ENCODE assay signal across 8 cellular contexts in the genomic region with DNA sequence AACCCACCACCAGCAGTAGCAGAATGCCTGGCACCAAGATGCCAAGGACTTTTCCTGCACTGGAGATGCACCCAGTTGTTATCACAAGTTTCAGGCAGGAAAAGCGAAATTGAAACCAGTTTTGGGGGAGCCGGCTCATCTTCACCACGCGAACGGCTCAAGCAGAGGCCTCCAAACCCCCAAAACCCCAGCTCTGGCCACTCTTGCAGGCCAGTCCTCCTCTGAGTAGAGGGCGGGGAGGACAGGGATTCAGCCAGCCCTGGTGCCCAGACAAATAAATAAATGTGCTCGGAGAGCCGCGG. TPM values are rescaled to one million over a fixed set of nuclear protein-coding genes. Genes with fewer than 3 reads are reported as not detected.
A peak's percentile ranks its signal among the peaks of the same experiment; 100 is the strongest.
DNase-seq lines count a peak whose midpoint lies in the region; ATAC-seq lines count a peak whose summit lies in the region.

No MANE protein-coding gene starts in this region.

- H3K9me3 Mint-ChIP-seq in activated T-cell treated with anti-CD3 and anti-CD28 coated beads, Interleukin-2, amount 50 U/mL, for 4 hours, result no peaks in the 10 kb centered on the region

- intact Hi-C loops in cardiac septum (cut with DNase I), result loop anchor here (5.0 kb wide), 1 partner anchor 1010 kb away; the partner anchor contains the start of genes LPXN and ZFP91

- H3K4me1 Mint-ChIP-seq in activated T-cell treated with anti-CD3 and anti-CD28 coated beads, Interleukin-2, amount 50 U/mL, for 4 hours (ENCODE audit: low read depth), result peaks cover 47% of the 10 kb centered on the region

- H3K27me3 Mint-ChIP-seq in activated T-cell treated with anti-CD3 and anti-CD28 coated beads, Interleukin-2, amount 50 U/mL, for 4 hours (ENCODE audit: low read depth), result no peaks in the 10 kb centered on the region

- peaks cover 7% of the 10 kb centered on the region for H3K36me3 Mint-ChIP-seq in activated T-cell treated with anti-CD3 and anti-CD28 coated beads, Interleukin-2, amount 50 U/mL, for 4 hours (ENCODE audit: insufficient read depth)

- peak overlapping the region; percentile 98 for H3K4me3 Mint-ChIP-seq in activated T-cell treated with anti-CD3 and anti-CD28 coated beads, Interleukin-2, amount 50 U/mL, for 4 hours

- peak; percentile 3 for ATAC-seq in HG03460 (IDR thresholded peaks at IDR 0.05; ENCODE audit: unreplicated experiment)
- peak; percentile 2 to 3 for ATAC-seq in activated T-cell treated with anti-CD3 and anti-CD28 coated beads, Interleukin-2, amount 50 U/mL, for 4 hours
- ATAC-seq in GM21423 (IDR thresholded peaks at IDR 0.05; ENCODE audit: unreplicated experiment), result no peak

- peak; percentile 14 to 27 for DNase-seq in stimulated activated CD4-positive, alpha-beta T cell treated with anti-CD3 and anti-CD28 coated beads, Interleukin-1b, Interleukin-23, amount 100 ng/mL, for 4 hours (ENCODE audit: low read depth in 2 of 2)
- DNase-seq in stimulated activated CD4-positive, alpha-beta T cell treated with anti-CD3 and anti-CD28 coated beads, Interleukin-2, amount 100 ng/mL, for 24 hours, result no peak
- DNase-seq in activated T-cell treated with anti-CD3 and anti-CD28 coated beads, Interleukin-2, amount 50 U/mL, for 4 hours, result peak; percentile 29
- peak; percentile 76 for DNase-seq in cardiac septum (ENCODE audit: low spot score)
- DNase-seq in retina, result peak; percentile 67
- no peak for DNase-seq in NCI-H446 (lab: John Stamatoyannopoulos, UW)

RNA-seq across cellular contexts. Expression of gene UBE2L6, which starts 0.3 kb away (rescaled TPM):
- 100 to 1,000 TPM; 117 to 136 (median 122) TPM for total RNA-seq in activated T-cell treated with anti-CD3 and anti-CD28 coated beads, Interleukin-2, amount 50 U/mL, for 4 hours
- total RNA-seq in cardiac septum, result 15.8 TPM

RNA-seq across cellular contexts. Expression of gene SMTNL1, which starts 29.8 kb away (rescaled TPM):
- not detected for total RNA-seq in activated T-cell treated with anti-CD3 and anti-CD28 coated beads, Interleukin-2, amount 50 U/mL, for 4 hours
- not detected for total RNA-seq in cardiac septum

RNA-seq across cellular contexts. Expression of gene SERPING1, which starts 30.3 kb away (rescaled TPM):
- total RNA-seq in activated T-cell treated with anti-CD3 and anti-CD28 coated beads, Interleukin-2, amount 50 U/mL, for 4 hours, result 1 to 10 TPM in 2 of 3 donors, under 1 TPM in 1; 0.55 to 2.1 (median 1.7) TPM
- 90.0 TPM for total RNA-seq in cardiac septum

RNA-seq across cellular contexts. Expression of gene TIMM10, which starts 36.6 kb away (rescaled TPM):
- total RNA-seq in activated T-cell treated with anti-CD3 and anti-CD28 coated beads, Interleukin-2, amount 50 U/mL, for 4 hours, result 100 to 1,000 TPM; 152 to 189 (median 154) TPM
- total RNA-seq in cardiac septum, result 71.6 TPM

RNA-seq across cellular contexts. Expression of gene SLC43A1, which starts 51.7 kb away (rescaled TPM):
- total RNA-seq in activated T-cell treated with anti-CD3 and anti-CD28 coated beads, Interleukin-2, amount 50 U/mL, for 4 hours, result 10 to 100 TPM; 15.5 to 20.3 (median 18.3) TPM
- 2.0 TPM for total RNA-seq in cardiac septum

Comparison
In these comparisons a context has a peak if more than half of its experiments do, and no peak if none do; other contexts are left out.
1. DNase-seq: peak in stimulated activated CD4-positive, alpha-beta T cell treated with anti-CD3 and anti-CD28 coated beads, Interleukin-1b, Interleukin-23, amount 100 ng/mL, for 4 hours (2 of 2), activated T-cell treated with anti-CD3 and anti-CD28 coated beads, Interleukin-2, amount 50 U/mL, for 4 hours (single experiment), cardiac septum (single experiment) and retina (single experiment); none in stimulated activated CD4-positive, alpha-beta T cell treated with anti-CD3 and anti-CD28 coated beads, Interleukin-2, amount 100 ng/mL, for 24 hours (0 of 2) and NCI-H446 (0 of 2).
2. RNA of gene SERPING1, which starts 30.3 kb away (total RNA-seq): 90.0 TPM in cardiac septum (single experiment); 0.55 to 2.1 TPM in activated T-cell treated with anti-CD3 and anti-CD28 coated beads, Interleukin-2, amount 50 U/mL, for 4 hours; every median in the first group is over 10 times any median in the second.